16 cellular contexts compared by ENCODE assay signal in genomic region chr11:115784796-115785521, GRCh38.
DNase-seq lines count a peak whose midpoint lies in the region; ATAC-seq and TF ChIP-seq lines count a peak whose summit lies in the region.
"Had no signal": no experiment of that assay in that cellular context is flagged by ENCODE, and none has a peak within 500 bp of the region (broad histone marks: within the 10 kb centered on the region; RNA-seq: fewer than 3 reads in every experiment).

No MANE protein-coding gene starts in this region.

- H3K27me3 ChIP-seq in adrenal gland = no peaks in the 10 kb centered on the region
- H3K27me3 ChIP-seq: colonic mucosa had no signal

- WGBS in adrenal gland, 4 donors = 27 to 38% (median 33%) methylated on average over 3 of the region's 3 CpGs

- intact Hi-C loops in adrenal gland (cut with DNase I) (no loop called here), mucosa of descending colon (cut with DNase I, micrococcal nuclease) (no loop called here)

- H3K4me3 ChIP-seq in adrenal gland (no peak overlapping the region), mucosa of descending colon (no peak overlapping the region)
- H3K4me3 ChIP-seq: colonic mucosa had no signal

- H3K9me3 ChIP-seq in adrenal gland (replicated peaks in 1 of 3) = no peaks in the 10 kb centered on the region
- no peaks in the 10 kb centered on the region for H3K9me3 ChIP-seq in mucosa of descending colon
- H3K9me3 ChIP-seq: Caco-2, colonic mucosa had no signal

- ATAC-seq in mucosa of descending colon (peak; percentile 53), GM19455 (IDR thresholded peaks at IDR 0.05; ENCODE audit: unreplicated experiment) (no peak), GM21737 (IDR thresholded peaks at IDR 0.05; ENCODE audit: unreplicated experiment) (no peak)

- H3K36me3 ChIP-seq in adrenal gland (replicated peaks in 1 of 2) (no peaks in the 10 kb centered on the region), mucosa of descending colon (ENCODE audit: low read depth) (no peaks in the 10 kb centered on the region)
- H3K36me3 ChIP-seq: colonic mucosa had no signal

- peak overlapping the region in 1 of 5 donors; percentile 40 for H3K27ac ChIP-seq in adrenal gland
- H3K27ac ChIP-seq: colonic mucosa had no signal

- peaks cover 6 to 10% of the 10 kb centered on the region in 2 donors for H3K4me1 ChIP-seq in adrenal gland (replicated peaks in 1 of 2)
- H3K4me1 ChIP-seq in mucosa of descending colon (ENCODE audit: low read depth) = no peaks in the 10 kb centered on the region
- H3K4me1 ChIP-seq: Caco-2, colonic mucosa had no signal

- no peak for TF ChIP-seq CTCF in adrenal gland (IDR thresholded peaks at IDR 0.05)
- TF ChIP-seq CTCF in mucosa of descending colon (IDR thresholded peaks at IDR 0.05) = no peak

- no peak for TF ChIP-seq POLR2A in adrenal gland (IDR thresholded peaks at IDR 0.05)

- DNase-seq in COR-L47 (lab: John Stamatoyannopoulos, UW) (peak; percentile 82), NCI-H1105 (lab: John Stamatoyannopoulos, UW) (peak; percentile 70), adrenal gland (peak; percentile 33 to 67 (median 45)), mucosa of descending colon (peak in 2 of 3 donors; percentile 23 to 28), Ammon's horn (ENCODE audit: low spot score) (no peak)
- DNase-seq in activated naive CD4-positive, alpha-beta T cell treated with Interleukin-2 at 50 U/mL for 16 hours = no peak
- DNase-seq: activated CD4-positive, CD25-positive, alpha-beta regulatory T cell treated with anti-CD3 and anti-CD28 coated beads, Interleukin-2, amount 50 U/mL, for 72 hours; activated effector memory CD4-positive, alpha-beta T cell treated with Interleukin-2 at 50 U/mL for 16 hours; anterior cingulate cortex; Caco-2; colonic mucosa; HFFc6; mesenchymal stem cell; NCI-H2171 treated with DMSO at 0.1 percent for 48 hours had no signal

Comparison
In these comparisons a context has a peak if more than half of its experiments do, and no peak if none do; other contexts are left out.
1. DNase-seq: peak in COR-L47 (single experiment), NCI-H1105 (single experiment), adrenal gland (7 of 7) and mucosa of descending colon (2 of 3); none in activated naive CD4-positive, alpha-beta T cell treated with Interleukin-2 at 50 U/mL for 16 hours (single experiment) and Ammon's horn (single experiment).